Comparison of ENCODE assay signal across 15 cellular contexts in the genomic region with DNA sequence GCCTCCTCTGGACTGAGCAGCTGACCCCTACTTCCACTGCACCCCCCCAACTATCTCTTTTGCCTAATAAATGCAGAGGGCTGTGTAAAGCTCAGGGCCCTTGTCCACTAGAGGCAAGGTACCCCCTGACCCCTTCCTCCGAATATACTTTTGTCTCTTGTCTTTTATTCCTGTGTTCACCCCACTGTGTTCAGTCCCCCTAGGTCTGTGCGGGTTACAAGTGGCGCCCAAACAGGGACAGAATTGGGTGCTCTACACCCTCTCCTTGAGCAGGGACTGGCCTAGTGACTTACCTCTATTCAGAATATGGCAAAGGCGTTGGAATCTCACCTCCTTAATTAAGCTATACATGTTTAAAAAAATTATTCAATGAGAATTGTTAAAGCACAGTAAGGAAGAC. TPM values are rescaled to one million over a fixed set of nuclear protein-coding genes. Genes with fewer than 3 reads are reported as not detected.
DNase-seq lines count a peak whose midpoint lies in the region; TF ChIP-seq lines count a peak whose summit lies in the region.
"Had no signal": no experiment of that assay in that cellular context is flagged by ENCODE, and none has a peak within 500 bp of the region (broad histone marks: within the 10 kb centered on the region; RNA-seq: fewer than 3 reads in every experiment).

No MANE protein-coding gene starts in this region.

- peaks cover 96% of the 10 kb centered on the region for H3K9me3 Mint-ChIP-seq in nephron progenitor cell

- DNase-seq in NCI-H82 (lab: John Stamatoyannopoulos, UW), result peak; percentile 0
- DNase-seq in NCI-H82 treated with DMSO at 0.1 percent for 48 hours (lab: John Stamatoyannopoulos, UW; ENCODE audit: unreplicated experiment), result no peak
- peak; percentile 23 for DNase-seq in MG63
- peak; percentile 18 for DNase-seq in nephron progenitor cell
- no peak for DNase-seq in posterior cingulate gyrus
- no peak for DNase-seq in cerebellar nuclear complex (lab: John Stamatoyannopoulos, UW)
- DNase-seq in inferior parietal cortex (ENCODE audit: extremely low spot score), result no peak
- DNase-seq: activated effector memory CD4-positive, alpha-beta T cell treated with anti-CD3 and anti-CD28 coated beads, Interleukin-2, amount 50 U/mL, for 16 hours; left ventricle myocardium superior; NCI-H446 treated with DMSO at 0.1 percent for 48 hours; SHP77 treated with DMSO at 0.1 percent for 48 hours; testis had no signal

- TF ChIP-seq CTCF in nephron progenitor cell (IDR thresholded peaks at IDR 0.05), result no peak

- H3K4me1 ChIP-seq in duodenal mucosa (ENCODE audit: control insufficient read depth in 1 of 2, insufficient read depth in 2 of 2, low read length in 2 of 2), result no peaks in the 10 kb centered on the region
- H3K4me1 ChIP-seq: testis had no signal

- H3K4me3 Mint-ChIP-seq in nephron progenitor cell, result no peak overlapping the region
- H3K4me3 Mint-ChIP-seq: WTC11 had no signal

- peaks cover 51% of the 10 kb centered on the region for H3K9me3 ChIP-seq in MG63
- H3K9me3 ChIP-seq in duodenal mucosa (ENCODE audit: control insufficient read depth in 1 of 2, low read length in 2 of 2), result peaks cover 86 to 91% of the 10 kb centered on the region in 2 donors
- H3K9me3 ChIP-seq: testis had no signal

- intact Hi-C loops in posterior cingulate gyrus (cut with DNase I), result no loop called here

- no peak overlapping the region for H3K27ac Mint-ChIP-seq in nephron progenitor cell
- H3K27ac Mint-ChIP-seq: WTC11 had no signal

- peaks cover 3% of the 10 kb centered on the region for H3K27me3 Mint-ChIP-seq in nephron progenitor cell (ENCODE audit: low read depth, poor library complexity)

- H3K4me1 Mint-ChIP-seq in nephron progenitor cell, result no peaks in the 10 kb centered on the region

- H3K4me3 ChIP-seq in MG63 (no peak overlapping the region), duodenal mucosa (ENCODE audit: low read depth in 1 of 2, low read length in 2 of 2) (peak overlapping the region; percentile 34 to 56)
- H3K4me3 ChIP-seq: testis had no signal

- H3K36me3 Mint-ChIP-seq in nephron progenitor cell (ENCODE audit: low read depth), result peaks cover 100% of the 10 kb centered on the region

- H3K36me3 ChIP-seq in MG63, result peaks cover 70% of the 10 kb centered on the region
- H3K36me3 ChIP-seq in duodenal mucosa (ENCODE audit: control insufficient read depth in 1 of 2, insufficient read depth in 2 of 2, low read length in 2 of 2), result peaks cover 65 to 78% of the 10 kb centered on the region in 2 donors

- H3K27me3 ChIP-seq in MG63 (no peaks in the 10 kb centered on the region), duodenal mucosa (ENCODE audit: control insufficient read depth in 1 of 2, insufficient read depth in 2 of 2, low read length in 2 of 2) (no peaks in the 10 kb centered on the region)
- H3K27me3 ChIP-seq: testis had no signal

- H3K27ac ChIP-seq in duodenal mucosa (ENCODE audit: low read depth, low read length), result no peak overlapping the region
- H3K27ac ChIP-seq: KMS-11, testis had no signal

- H3K9ac ChIP-seq in duodenal mucosa (ENCODE audit: low read depth in 1 of 2, low read length in 2 of 2), result no peak overlapping the region
- H3K9ac ChIP-seq: KMS-11 had no signal

RNA-seq across cellular contexts. Expression of gene ZNF350, which starts 15.0 kb away (rescaled TPM):
- total RNA-seq in MG63 (2014; rRNA removed; shearing (Covaris generic); ENCODE audit: low replicate concordance), result 3.0 and 4.8 TPM in 2 replicates

RNA-seq across cellular contexts. Expression of gene ZNF615, which starts 36.4 kb away (rescaled TPM):
- total RNA-seq in MG63 (2014; rRNA removed; shearing (Covaris generic); ENCODE audit: low replicate concordance), result 5.6 and 8.4 TPM in 2 replicates

RNA-seq across cellular contexts. Expression of gene ZNF613, which starts 44.4 kb away (rescaled TPM):
- 0.84 and 3.0 TPM in 2 replicates for total RNA-seq in MG63 (2014; rRNA removed; shearing (Covaris generic); ENCODE audit: low replicate concordance)

RNA-seq across cellular contexts. Expression of gene ZNF614, which starts 56.6 kb away (rescaled TPM):
- total RNA-seq in MG63 (2014; rRNA removed; shearing (Covaris generic); ENCODE audit: low replicate concordance), result 3.1 and 9.7 TPM in 2 replicates

Comparison
In these comparisons a context has a peak if more than half of its experiments do, and no peak if none do; other contexts are left out.
1. DNase-seq: peak in NCI-H82 (single experiment), MG63 (single experiment) and nephron progenitor cell (single experiment); none in NCI-H82 treated with DMSO at 0.1 percent for 48 hours (single experiment), posterior cingulate gyrus (0 of 10), cerebellar nuclear complex (0 of 2) and inferior parietal cortex (single experiment).